ENCODE assay signal across 25 cellular contexts in the genomic region with DNA sequence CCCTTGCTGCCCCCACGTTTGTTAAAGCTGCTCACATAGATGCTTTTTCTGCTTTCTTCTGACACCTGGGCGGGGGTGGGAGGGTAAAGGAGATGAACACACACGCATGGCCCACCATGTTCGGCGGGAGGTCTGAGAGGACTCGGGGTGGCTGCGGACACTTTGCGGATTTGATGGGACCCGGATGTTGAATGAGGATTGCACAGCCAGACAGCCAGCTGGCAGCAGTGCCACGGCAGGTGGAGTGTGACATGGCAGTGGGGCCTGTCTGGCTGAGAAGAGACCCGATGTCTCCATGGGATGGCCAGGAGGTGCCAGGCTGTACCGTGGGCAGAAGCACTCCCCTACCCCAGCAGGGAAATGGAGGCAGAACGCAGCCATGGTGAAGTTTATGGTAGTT. TPM values are rescaled to one million over a fixed set of nuclear protein-coding genes. Genes with fewer than 3 reads are reported as not detected.
DNase-seq lines count a peak whose midpoint lies in the region; ATAC-seq and TF ChIP-seq lines count a peak whose summit lies in the region.
"Had no signal": no experiment of that assay in that cellular context is flagged by ENCODE, and none has a peak within 500 bp of the region (broad histone marks: within the 10 kb centered on the region; RNA-seq: fewer than 3 reads in every experiment).

No MANE protein-coding gene starts in this region.

- TF ChIP-seq POLR2A in gastrocnemius medialis (IDR thresholded peaks at IDR 0.05): no peak

- in situ Hi-C loops in gastrocnemius medialis (cut with MboI; ENCODE audit: low sequenced_read_pairs in 4 of 4): no loop called here

- peak overlapping the region; percentile 57 for H3K4me2 ChIP-seq in BLaER1

- H3K9ac ChIP-seq in BLaER1: peak overlapping the region; percentile 5; the same call in 1 of the 2 replicates

- ATAC-seq in left ventricle myocardium superior: peak; percentile 9
- ATAC-seq in gastrocnemius medialis: peak in 1 of 2 donors; percentile 86
- no peak for ATAC-seq in GM21367 (IDR thresholded peaks at IDR 0.05; ENCODE audit: unreplicated experiment)

- H3K27me3 ChIP-seq in BLaER1: no peaks in the 10 kb centered on the region
- H3K27me3 ChIP-seq in ascending aorta: no peaks in the 10 kb centered on the region
- no peaks in the 10 kb centered on the region for H3K27me3 ChIP-seq in gastrocnemius medialis
- H3K27me3 ChIP-seq: neutrophil, tibial nerve had no signal

- H4K20me1 ChIP-seq in BLaER1: peaks cover 100% of the 10 kb centered on the region

- H3K27ac ChIP-seq in BLaER1 (no peak overlapping the region), ascending aorta (peak overlapping the region; percentile 42 to 56), gastrocnemius medialis (peak overlapping the region; percentile 23 to 79 (median 63))
- H3K27ac ChIP-seq: neutrophil, SK-N-MC, tibial nerve had no signal

- intact Hi-C loops in ascending aorta (cut with DNase I) (no loop called here), left ventricle myocardium superior (cut with micrococcal nuclease) (no loop called here), gastrocnemius medialis (cut with DNase I; ENCODE audit: low total_unique reads) (no loop called here)

- H3K4me1 ChIP-seq in BLaER1: peaks cover 100% of the 10 kb centered on the region
- H3K4me1 ChIP-seq in ascending aorta: peaks cover 10 to 26% of the 10 kb centered on the region in 2 donors
- H3K4me1 ChIP-seq in gastrocnemius medialis: peaks cover 40 to 43% of the 10 kb centered on the region in 2 donors

- H3K9me3 ChIP-seq in BLaER1: no peaks in the 10 kb centered on the region
- no peaks in the 10 kb centered on the region for H3K9me3 ChIP-seq in ascending aorta
- H3K9me3 ChIP-seq in gastrocnemius medialis: no peaks in the 10 kb centered on the region
- H3K9me3 ChIP-seq: neutrophil, tibial nerve had no signal

- no peak for TF ChIP-seq CTCF in ascending aorta (IDR thresholded peaks at IDR 0.05)
- no peak for TF ChIP-seq CTCF in gastrocnemius medialis (IDR thresholded peaks at IDR 0.05 in 4 of 5, conservative IDR thresholded peaks at IDR 0.05 in 1 of 5)

- H3K4me3 ChIP-seq in BLaER1 (no peak overlapping the region), ascending aorta (no peak overlapping the region), gastrocnemius medialis (peak overlapping the region in 1 of 4 donors; percentile 30)
- H3K4me3 ChIP-seq: SK-N-MC, tibial nerve had no signal

- DNase-seq in ascending aorta (ENCODE audit: low spot score in 2 of 2): peak in 1 of 2 donors; percentile 38
- DNase-seq in left ventricle myocardium superior: no peak
- DNase-seq in gastrocnemius medialis: peak in 1 of 2 donors; percentile 76
- DNase-seq in SW480 (ENCODE audit: low spot score): no peak
- DNase-seq in superior temporal gyrus (ENCODE audit: extremely low spot score): no peak
- DNase-seq in HK-2 (ENCODE audit: unreplicated experiment): no peak
- DNase-seq: activated CD4-positive, alpha-beta T cell treated with anti-CD3 and anti-CD28 coated beads, Interleukin-2, amount 50 U/mL, for 1 hour; activated naive CD4-positive, alpha-beta T cell treated with anti-CD3 and anti-CD28 coated beads for 36 hours; amniotic stem cell; H7; Karpas-422; kidney glomerular epithelial cell; mammary epithelial cell; MV-4-11; NCI-H1694 treated with DMSO at 0.1 percent for 48 hours; NCI-H2171; NCI-H526; stimulated activated CD4-positive, alpha-beta T cell treated with anti-CD3 and anti-CD28 coated beads, Interleukin-12 subunit alpha, Interleukin-12 subunit beta, amount 100 ng/mL, for 4 hours; stimulated activated CD4-positive, alpha-beta T cell treated with anti-CD3 and anti-CD28 coated beads, Interleukin-4, amount 100 ng/mL, for 4 hours; stimulated activated naive CD4-positive, alpha-beta T cell had no signal

- H3K36me3 ChIP-seq in BLaER1: peaks cover 53% of the 10 kb centered on the region
- H3K36me3 ChIP-seq in ascending aorta: peaks cover 10 to 15% of the 10 kb centered on the region in 2 donors
- H3K36me3 ChIP-seq in gastrocnemius medialis: peaks cover 0 to 10% of the 10 kb centered on the region in 2 donors

RNA-seq across cellular contexts. Expression of a gene that starts 31.2 kb away (rescaled TPM):
- total RNA-seq in ascending aorta (11.8 TPM), left ventricle myocardium superior (43.1 TPM), gastrocnemius medialis (10 to 100 TPM; 22.4 to 33.7 (median 29.1) TPM)

RNA-seq across cellular contexts. Expression of a gene that starts 49.7 kb away (rescaled TPM):
- total RNA-seq in ascending aorta (18.3 TPM), left ventricle myocardium superior (142 TPM), gastrocnemius medialis (1,000 to 10,000 TPM in 1 of 4 donors, 100 to 1,000 TPM in 3; 337 to 1,280 (median 583) TPM)
